22 cellular contexts compared by ENCODE assay signal in the genomic region with DNA sequence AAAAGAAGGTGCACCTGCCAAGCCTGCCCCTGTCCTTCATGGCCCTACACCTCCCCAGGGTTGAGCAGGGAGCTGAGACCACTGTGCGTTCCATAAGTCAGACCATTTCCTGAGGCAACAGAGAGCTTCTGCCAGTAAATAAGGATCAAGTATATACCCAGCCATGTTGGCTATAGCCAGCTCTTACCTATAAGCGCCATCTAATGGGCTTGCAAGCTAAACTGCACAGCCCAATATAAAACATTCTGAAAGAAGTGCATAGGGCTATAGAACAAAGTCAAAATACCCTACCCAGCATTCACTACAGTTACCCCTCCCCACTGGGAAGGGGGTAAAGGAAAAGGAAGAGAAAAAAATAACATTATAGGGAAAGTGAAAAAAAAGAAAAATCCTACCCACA. TPM values are rescaled to one million over a fixed set of nuclear protein-coding genes. Genes with fewer than 3 reads are reported as not detected.
DNase-seq lines count a peak whose midpoint lies in the region; ATAC-seq and TF ChIP-seq lines count a peak whose summit lies in the region.
"Had no signal": no experiment of that assay in that cellular context is flagged by ENCODE, and none has a peak within 500 bp of the region (broad histone marks: within the 10 kb centered on the region; RNA-seq: fewer than 3 reads in every experiment).

No MANE protein-coding gene starts in this region.

- CTCF ChIA-PET in AG04450 (lab: Charles Lee), result no interaction called here

- peaks cover 10% of the 10 kb centered on the region; the same call in 1 of the 2 replicates for H3K36me3 ChIP-seq in GM23338 (ENCODE audit: insufficient read depth)
- H3K36me3 ChIP-seq in OCI-LY3 (replicated peaks; ENCODE audit: low read depth, low read length), result peaks cover 4% of the 10 kb centered on the region
- H3K36me3 ChIP-seq in ovary, result no peaks in the 10 kb centered on the region
- H3K36me3 ChIP-seq: SJCRH30 had no signal

- no peaks in the 10 kb centered on the region for H3K79me2 ChIP-seq in GM23338 (replicated peaks; ENCODE audit: insufficient read depth)
- H3K79me2 ChIP-seq in OCI-LY3 (ENCODE audit: low read length), result no peaks in the 10 kb centered on the region

- no peak overlapping the region for H3K4me3 Mint-ChIP-seq in GM23338
- H3K4me3 Mint-ChIP-seq: HFFc6 had no signal

- H3K27ac Mint-ChIP-seq in GM23338, result no peak overlapping the region
- H3K27ac Mint-ChIP-seq: HFFc6 had no signal

- H3K4me1 Mint-ChIP-seq in GM23338, result peaks cover 4% of the 10 kb centered on the region; the same call in 2 of the 3 replicates

- no peak for DNase-seq in AG04450 (ENCODE audit: low read depth, low spot score)
- peak; percentile 48 for DNase-seq in GM23338 (ENCODE audit: low spot score)
- peak; percentile 2 for DNase-seq in dermis blood vessel endothelial cell
- DNase-seq in activated CD8-positive, alpha-beta memory T cell treated with anti-CD3 and anti-CD28 coated beads for 24 hours, result no peak
- DNase-seq in DMS153 treated with DMSO at 0.1 percent for 48 hours (lab: John Stamatoyannopoulos, UW; ENCODE audit: unreplicated experiment), result no peak
- no peak for DNase-seq in ovary
- no peak for DNase-seq in AML-193 (lab: John Stamatoyannopoulos, UW)
- DNase-seq: Caco-2, DMS79, GDM1, GM23248, HFFc6, Kasumi-1, MV-4-11, NCI-H1436, NCI-H2081, NCI-H226, NCI-H526 treated with DMSO at 0.1 percent for 48 hours, RPMI8226 had no signal

- POLR2A ChIA-PET in AG04450 (lab: Yijun Ruan, JAX), result no interaction called here

- H3K36me3 Mint-ChIP-seq in GM23338 (ENCODE audit: low read depth), result peaks cover 29% of the 10 kb centered on the region

- ATAC-seq in GM23338, result peak; percentile 80

- no peaks in the 10 kb centered on the region for H4K20me1 ChIP-seq in GM23338 (replicated peaks; ENCODE audit: insufficient read depth)
- H4K20me1 ChIP-seq in OCI-LY3 (ENCODE audit: insufficient read depth, low read length), result no peaks in the 10 kb centered on the region

- H3K4me2 ChIP-seq in GM23338 (no peak overlapping the region), OCI-LY3 (ENCODE audit: low read length) (no peak overlapping the region)

- H3K9me3 Mint-ChIP-seq in GM23338, result peaks cover 50% of the 10 kb centered on the region

- TF ChIP-seq POLR2A in ovary (IDR thresholded peaks at IDR 0.05), result no peak

- H3K4me3 ChIP-seq in AG04450 (ENCODE audit: low read depth, low read length) (no peak overlapping the region), GM23338 (no peak overlapping the region), OCI-LY3 (ENCODE audit: low read length) (no peak overlapping the region), ovary (no peak overlapping the region)
- H3K4me3 ChIP-seq: GM23248, SJCRH30 had no signal

- intact Hi-C loops in ovary (cut with DNase I), result no loop called here

- no peak overlapping the region for H3K27ac ChIP-seq in AG04450 (ENCODE audit: low read depth, low read length)
- no peak overlapping the region for H3K27ac ChIP-seq in GM23338 (ENCODE audit: low read depth)
- H3K27ac ChIP-seq in OCI-LY3 (ENCODE audit: low read length), result no peak overlapping the region
- no peak overlapping the region for H3K27ac ChIP-seq in ovary
- H3K27ac ChIP-seq: C4-2B, GM23248, SJCRH30 had no signal

- H3F3A ChIP-seq in GM23338 (replicated peaks; ENCODE audit: low read depth), result no peaks in the 10 kb centered on the region

- H3K4me1 ChIP-seq in GM23338 (ENCODE audit: insufficient read depth) (no peaks in the 10 kb centered on the region), OCI-LY3 (ENCODE audit: low read length) (no peaks in the 10 kb centered on the region), ovary (ENCODE audit: insufficient read depth) (no peaks in the 10 kb centered on the region)
- H3K4me1 ChIP-seq: Caco-2, SJCRH30 had no signal

- WGBS in ovary, 3 donors, result 44 to 81% (median 75%) methylated on average over 2 of the region's 2 CpGs

- TF ChIP-seq CTCF in AG04450 (IDR thresholded peaks at IDR 0.05; ENCODE audit: low read depth, low read length) (0 out of 2 replicates have a peak, but pooled peaks have one; percentile 6), GM23338 (conservative IDR thresholded peaks at IDR 0.05; ENCODE audit: low read depth in 2 of 2) (peak; percentile 59 to 78), OCI-LY3 (IDR thresholded peaks at IDR 0.05; ENCODE audit: low read depth, low read length) (peak; percentile 22; the same call in 1 of the 2 replicates), ovary (IDR thresholded peaks at IDR 0.05) (no peak)

- H3K27me3 Mint-ChIP-seq in GM23338 (ENCODE audit: insufficient read depth, low read depth, poor library complexity), result no peaks in the 10 kb centered on the region

- 0 out of 2 replicates have a peak, but pooled peaks cover 12% of the 10 kb centered on the region for H3K9me2 ChIP-seq in GM23338 (ENCODE audit: insufficient read depth)

- no peak overlapping the region for H3K9ac ChIP-seq in OCI-LY3 (ENCODE audit: low read length)
- H3K9ac ChIP-seq: GM23248 had no signal

- TF ChIP-seq EP300 in ovary (IDR thresholded peaks at IDR 0.05), result no peak

- H3K9me3 ChIP-seq in AG04450 (ENCODE audit: control insufficient read depth, insufficient read depth, low read length), result peaks cover 15% of the 10 kb centered on the region; the same call in 1 of the 2 replicates
- peaks cover 12% of the 10 kb centered on the region; the same call in 1 of the 2 replicates for H3K9me3 ChIP-seq in OCI-LY3 (ENCODE audit: insufficient read depth, low read length)
- H3K9me3 ChIP-seq in ovary, result peaks cover 0 to 2% of the 10 kb centered on the region in 2 donors

- H3K27me3 ChIP-seq in AG04450 (ENCODE audit: control insufficient read depth, insufficient read depth, low read length) (no peaks in the 10 kb centered on the region), GM23338 (ENCODE audit: insufficient read depth) (no peaks in the 10 kb centered on the region), OCI-LY3 (ENCODE audit: low read depth, low read length) (no peaks in the 10 kb centered on the region), ovary (no peaks in the 10 kb centered on the region)
- H3K27me3 ChIP-seq: SJCRH30 had no signal

- H2AFZ ChIP-seq in GM23338, result no peak overlapping the region
- no peak overlapping the region; the same call in 1 of the 2 replicates for H2AFZ ChIP-seq in OCI-LY3 (ENCODE audit: low read depth, low read length)
- H2AFZ ChIP-seq: GM23248 had no signal

TF ChIP-seq in GM23338, 12 proteins besides CTCF, POLR2A, EP300 and RAD21 (continues in another document):
- no peak for TF ChIP-seq STAT1 (IDR thresholded peaks at IDR 0.05; ENCODE audit: unreplicated experiment)
- no peak for TF ChIP-seq JUNB (IDR thresholded peaks at IDR 0.05; ENCODE audit: unreplicated experiment)
- no peak for TF ChIP-seq POLR2AphosphoS5 (IDR thresholded peaks at IDR 0.05; ENCODE audit: low read depth)
- no peak for TF ChIP-seq ZNF114 (CRISPR knock-in tag; IDR thresholded peaks at IDR 0.05)

RNA-seq across cellular contexts. Expression of a gene that starts 59.3 kb away (rescaled TPM):
- 42.4 and 66.2 TPM in 2 replicates for polyA plus RNA-seq in AG04450 (2011; rRNA removed)
- polyA minus RNA-seq in AG04450 (2011; rRNA and poly(A)+ RNA removed), result 55.4 and 79.7 TPM in 2 replicates
- total RNA-seq in GM23338 (2014; rRNA removed; shearing (Covaris generic)), result 84.8 and 89.9 TPM in 2 replicates
- 72.4 and 77.0 TPM in 2 replicates for polyA plus RNA-seq in GM23338 (2016; fragmentation: Nextera tagmentation; extraction: Ambion mirVana)
- total RNA-seq in dermis blood vessel endothelial cell, result 64.5 and 64.9 TPM in 2 replicates
- 100 to 1,000 TPM in 3 of 7 donors, 10 to 100 TPM in 4; 91.8 to 149 (median 97.7) TPM for total RNA-seq in ovary
- 10 to 100 TPM; 30.8 to 42.2 TPM for polyA plus RNA-seq in ovary

Comparison
In these comparisons a context has a peak if more than half of its experiments do, and no peak if none do; other contexts are left out.
1. DNase-seq: peak in GM23338 (single experiment) and dermis blood vessel endothelial cell (single experiment); none in AG04450 (single experiment), activated CD8-positive, alpha-beta memory T cell treated with anti-CD3 and anti-CD28 coated beads for 24 hours (single experiment), DMS153 treated with DMSO at 0.1 percent for 48 hours (single experiment), ovary (0 of 5) and AML-193 (0 of 2).
2. CTCF ChIP-seq: peak in AG04450 (single experiment), GM23338 (2 of 2) and OCI-LY3 (single experiment); none in ovary (0 of 3).